ENCODE assay signal across 8 cellular contexts in genomic region chr2:98505991-98506664, GRCh38.
DNase-seq lines count a peak whose midpoint lies in the region; ATAC-seq and TF ChIP-seq lines count a peak whose summit lies in the region.

No MANE protein-coding gene starts in this region.

- no peak for DNase-seq in stimulated activated naive CD8-positive, alpha-beta T cell treated with anti-CD3 and anti-CD28 coated beads, Interleukin-15, amount 100 ng/mL, for 72 hours
- DNase-seq in stimulated activated naive CD8-positive, alpha-beta T cell treated with anti-CD3 and anti-CD28 coated beads, Interleukin-15, Interleukin-2, amounts not matched to agents 100 U/mL and 50 U/mL, for 24 hours = no peak
- DNase-seq in breast epithelium (ENCODE audit: low spot score in 2 of 2) (no peak), natural killer cell (no peak), SKM-1 treated with dmso at 0.1 percent for 144 hours (lab: John Stamatoyannopoulos, UW; ENCODE audit: unreplicated experiment) (no peak), Karpas-422 (no peak), OCI-LY7 (ENCODE audit: low spot score) (no peak)
- no peak for DNase-seq in effector memory CD4-positive, alpha-beta T cell

- TF ChIP-seq POLR2A in breast epithelium (IDR thresholded peaks at IDR 0.05) = no peak

- H3K4me3 Mint-ChIP-seq in stimulated activated naive CD8-positive, alpha-beta T cell treated with anti-CD3 and anti-CD28 coated beads, Interleukin-15, amount 100 ng/mL, for 72 hours = no peak overlapping the region
- H3K4me3 Mint-ChIP-seq in natural killer cell = peak overlapping the region; percentile 35

- H3K9me2 ChIP-seq in Karpas-422 (replicated peaks; ENCODE audit: insufficient read depth, low read length) = no peaks in the 10 kb centered on the region
- H3K9me2 ChIP-seq in OCI-LY7 (ENCODE audit: insufficient read depth, low read length) = no peaks in the 10 kb centered on the region

- H3K79me2 ChIP-seq in Karpas-422 (ENCODE audit: low read length) = no peaks in the 10 kb centered on the region
- no peaks in the 10 kb centered on the region for H3K79me2 ChIP-seq in OCI-LY7 (ENCODE audit: insufficient read depth, low read depth, low read length)

- no peaks in the 10 kb centered on the region for H3K27me3 Mint-ChIP-seq in stimulated activated naive CD8-positive, alpha-beta T cell treated with anti-CD3 and anti-CD28 coated beads, Interleukin-15, amount 100 ng/mL, for 72 hours
- H3K27me3 Mint-ChIP-seq in natural killer cell (ENCODE audit: low read depth in 2 of 2) = no peaks in the 10 kb centered on the region

- H4K20me1 ChIP-seq in Karpas-422 (ENCODE audit: insufficient read depth, low read depth, low read length) = peaks cover 23% of the 10 kb centered on the region; the same call in 1 of the 2 replicates
- no peaks in the 10 kb centered on the region for H4K20me1 ChIP-seq in OCI-LY7 (ENCODE audit: insufficient read depth, low read length)

- no peak overlapping the region for H3K9ac ChIP-seq in Karpas-422 (ENCODE audit: low read length)

- intact Hi-C loops in breast epithelium (cut with DNase I; ENCODE audit: low total_unique reads) = no loop called here
- intact Hi-C loops in natural killer cell (cut with micrococcal nuclease) = loop anchor here (2.0 to 5.0 kb wide), 3 partner anchors 27 to 59 kb away; no protein-coding TSS in a partner anchor
- intact Hi-C loops in OCI-LY7 (cut with micrococcal nuclease; ENCODE audit: unreplicated experiment) = no loop called here

- peak overlapping the region; percentile 31 to 75 for H3K27ac Mint-ChIP-seq in stimulated activated naive CD8-positive, alpha-beta T cell treated with anti-CD3 and anti-CD28 coated beads, Interleukin-15, amount 100 ng/mL, for 72 hours
- peak overlapping the region; percentile 85 to 91 for H3K27ac Mint-ChIP-seq in natural killer cell

- H3K36me3 ChIP-seq in breast epithelium = no peaks in the 10 kb centered on the region
- no peaks in the 10 kb centered on the region for H3K36me3 ChIP-seq in Karpas-422 (ENCODE audit: insufficient read depth, low read length)
- no peaks in the 10 kb centered on the region for H3K36me3 ChIP-seq in OCI-LY7 (ENCODE audit: insufficient read depth, low read length)
- H3K36me3 ChIP-seq in effector memory CD4-positive, alpha-beta T cell (ENCODE audit: control insufficient read depth, insufficient read depth, low read length) = peaks cover 4% of the 10 kb centered on the region

- H3K27ac ChIP-seq in breast epithelium (peak overlapping the region; percentile 7 to 65), Karpas-422 (ENCODE audit: low read length) (no peak overlapping the region), OCI-LY7 (ENCODE audit: low read depth, low read length, poor library complexity, severe bottlenecking) (no peak overlapping the region)
- H3K27ac ChIP-seq in effector memory CD4-positive, alpha-beta T cell (ENCODE audit: insufficient read depth, low read length, poor library complexity, severe bottlenecking) = no peak overlapping the region

- H3K4me1 ChIP-seq in breast epithelium = peaks cover 0 to 9% of the 10 kb centered on the region in 2 donors
- H3K4me1 ChIP-seq in Karpas-422 (ENCODE audit: low read length) = peaks cover 5% of the 10 kb centered on the region
- H3K4me1 ChIP-seq in OCI-LY7 (ENCODE audit: insufficient read depth, low read length, poor library complexity, severe bottlenecking) = no peaks in the 10 kb centered on the region
- H3K4me1 ChIP-seq in effector memory CD4-positive, alpha-beta T cell (ENCODE audit: control insufficient read depth, insufficient read depth, low read length, poor library complexity, severe bottlenecking) = peaks cover 45% of the 10 kb centered on the region

- no peak overlapping the region for H2AFZ ChIP-seq in Karpas-422 (ENCODE audit: low read length)
- H2AFZ ChIP-seq in OCI-LY7 (ENCODE audit: low read length) = no peak overlapping the region

- ATAC-seq in stimulated activated naive CD8-positive, alpha-beta T cell treated with anti-CD3 and anti-CD28 coated beads, Interleukin-15, amount 100 ng/mL, for 72 hours = no peak
- no peak for ATAC-seq in stimulated activated naive CD8-positive, alpha-beta T cell treated with anti-CD3 and anti-CD28 coated beads, Interleukin-15, Interleukin-2, amounts not matched to agents 100 U/mL and 50 U/mL, for 24 hours
- ATAC-seq in natural killer cell = no peak

- peaks cover 94% of the 10 kb centered on the region for H3K4me1 Mint-ChIP-seq in stimulated activated naive CD8-positive, alpha-beta T cell treated with anti-CD3 and anti-CD28 coated beads, Interleukin-15, amount 100 ng/mL, for 72 hours
- H3K4me1 Mint-ChIP-seq in natural killer cell = peaks cover 87 to 96% of the 10 kb centered on the region in 2 donors

- H3K4me3 ChIP-seq in breast epithelium (no peak overlapping the region), Karpas-422 (ENCODE audit: low read length) (no peak overlapping the region), OCI-LY7 (ENCODE audit: low read depth, low read length, poor library complexity, severe bottlenecking) (no peak overlapping the region)
- H3K4me3 ChIP-seq in effector memory CD4-positive, alpha-beta T cell (ENCODE audit: insufficient read depth, low read depth, low read length, poor library complexity, severe bottlenecking) = no peak overlapping the region

- H3K9me3 ChIP-seq in breast epithelium (no peaks in the 10 kb centered on the region), Karpas-422 (ENCODE audit: low read length) (no peaks in the 10 kb centered on the region), OCI-LY7 (ENCODE audit: low read length) (no peaks in the 10 kb centered on the region)
- no peaks in the 10 kb centered on the region for H3K9me3 ChIP-seq in effector memory CD4-positive, alpha-beta T cell (ENCODE audit: control insufficient read depth, low read length)

- CTCF ChIA-PET in OCI-LY7 (lab: Charles Lee; ENCODE audit: unreplicated experiment) = no interaction called here

- POLR2A ChIA-PET in OCI-LY7 (lab: Charles Lee) = no interaction called here

- no peaks in the 10 kb centered on the region for H3K9me3 Mint-ChIP-seq in stimulated activated naive CD8-positive, alpha-beta T cell treated with anti-CD3 and anti-CD28 coated beads, Interleukin-15, amount 100 ng/mL, for 72 hours
- no peaks in the 10 kb centered on the region for H3K9me3 Mint-ChIP-seq in natural killer cell

- BruUV-seq in OCI-LY7 (replicated peaks; lab: Mats Ljungman, UMichigan) = no TSS peak

- H3K27me3 ChIP-seq in breast epithelium = no peaks in the 10 kb centered on the region
- H3K27me3 ChIP-seq in Karpas-422 (ENCODE audit: low read length) = no peaks in the 10 kb centered on the region
- no peaks in the 10 kb centered on the region for H3K27me3 ChIP-seq in effector memory CD4-positive, alpha-beta T cell (replicated peaks; ENCODE audit: control insufficient read depth, insufficient read depth, low read length, poor library complexity, severe bottlenecking)

- H3K36me3 Mint-ChIP-seq in natural killer cell = no peaks in the 10 kb centered on the region

- no peak overlapping the region for H3K4me2 ChIP-seq in Karpas-422 (ENCODE audit: low read depth, low read length, poor library complexity, severe bottlenecking)
- no peak overlapping the region for H3K4me2 ChIP-seq in OCI-LY7 (ENCODE audit: low read length)

- TF ChIP-seq CTCF in breast epithelium (IDR thresholded peaks at IDR 0.05) (no peak), natural killer cell (IDR thresholded peaks at IDR 0.05) (no peak), OCI-LY7 (conservative IDR thresholded peaks at IDR 0.05; ENCODE audit: low read length) (no peak)

Comparison
In these comparisons a context has a peak if more than half of its experiments do, and no peak if none do; other contexts are left out.
1. H3K27ac ChIP-seq: peak in breast epithelium (2 of 2); none in Karpas-422 (single experiment), OCI-LY7 (single experiment) and effector memory CD4-positive, alpha-beta T cell (single experiment).